ENCODE assay signal across 1 cellular context in the genomic region with DNA sequence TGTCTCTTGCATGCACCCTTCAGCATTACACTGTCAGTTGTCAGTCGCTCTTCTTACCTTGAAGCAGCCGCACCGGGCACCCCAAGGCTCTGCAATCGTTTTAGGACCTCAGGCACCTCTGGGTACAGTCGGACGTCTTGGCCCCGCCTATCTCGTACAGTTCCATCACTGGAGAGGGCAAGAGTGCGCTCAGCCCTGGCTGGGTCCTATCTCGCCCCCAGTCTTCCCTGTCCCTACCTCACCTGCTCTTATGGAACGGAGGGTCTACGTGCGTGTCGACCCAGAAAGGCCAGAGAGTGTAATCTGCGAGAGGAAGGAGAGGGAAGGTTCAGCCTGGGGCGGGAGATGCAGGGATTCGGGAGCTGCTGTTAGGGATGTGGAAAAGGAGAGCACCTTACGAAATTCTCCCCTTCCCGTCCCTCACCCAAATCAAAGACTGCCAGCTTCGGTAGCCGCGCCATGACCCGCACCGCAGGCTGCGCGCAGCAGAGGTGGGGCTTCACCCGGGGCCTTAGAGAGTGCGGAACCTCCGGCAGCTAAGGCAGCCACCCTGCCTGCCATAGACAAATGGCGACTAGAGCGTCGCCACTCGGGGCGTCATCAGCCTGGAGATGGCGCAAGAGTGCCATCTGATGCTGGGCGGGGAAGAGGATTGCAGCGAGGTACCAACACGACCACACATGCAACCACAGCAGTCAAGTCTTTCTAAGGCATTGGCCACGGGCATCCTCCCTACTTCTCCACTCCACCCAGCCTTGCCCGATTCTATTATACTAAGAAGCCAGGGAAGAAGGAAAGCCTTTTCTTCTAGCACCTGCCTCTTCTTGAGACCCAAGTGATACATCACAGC.
TF ChIP-seq lines count a peak whose summit lies in the region.

A gene (minus strand): TSS at position 572 of the 850 bp plus-strand sequence. CDS start 111 bp downstream, at position 461.

TF ChIP-seq in HEK293, 187 proteins besides CTCF, POLR2A, EP300 and RAD21 (continued from another document and continues in another):
- TF ChIP-seq ZNF585B (tag by site-specific recombination; IDR thresholded peaks at IDR 0.05): no peak
- no peak for TF ChIP-seq ZNF514 (tag by site-specific recombination; IDR thresholded peaks at IDR 0.05)
- no peak for TF ChIP-seq ZNF146 (tag by site-specific recombination; IDR thresholded peaks at IDR 0.05)
- peak; percentile 77 for TF ChIP-seq SP7 (tag by site-specific recombination; IDR thresholded peaks at IDR 0.05)
- no peak for TF ChIP-seq ZNF391 (tag by site-specific recombination; IDR thresholded peaks at IDR 0.05; ENCODE audit: borderline replicate concordance, low read depth)
- TF ChIP-seq GFI1B (tag by site-specific recombination; IDR thresholded peaks at IDR 0.05): no peak
- TF ChIP-seq ZNF843 (tag by site-specific recombination; IDR thresholded peaks at IDR 0.05): peak; percentile 25; the same call in 1 of the 2 replicates
- TF ChIP-seq ZBTB20 (tag by site-specific recombination; IDR thresholded peaks at IDR 0.05): peak; percentile 60; the same call in 1 of the 2 replicates
- TF ChIP-seq ZNF184 (tag by site-specific recombination; IDR thresholded peaks at IDR 0.05): 0 out of 2 replicates have a peak, but pooled peaks have one; percentile 8
- TF ChIP-seq SP2 (tag by site-specific recombination; IDR thresholded peaks at IDR 0.05): peak; percentile 64
- peak; percentile 41; the same call in 1 of the 2 replicates for TF ChIP-seq ZNF76 (tag by site-specific recombination; IDR thresholded peaks at IDR 0.05; ENCODE audit: borderline replicate concordance, low read depth)
- TF ChIP-seq, protein P1, sequence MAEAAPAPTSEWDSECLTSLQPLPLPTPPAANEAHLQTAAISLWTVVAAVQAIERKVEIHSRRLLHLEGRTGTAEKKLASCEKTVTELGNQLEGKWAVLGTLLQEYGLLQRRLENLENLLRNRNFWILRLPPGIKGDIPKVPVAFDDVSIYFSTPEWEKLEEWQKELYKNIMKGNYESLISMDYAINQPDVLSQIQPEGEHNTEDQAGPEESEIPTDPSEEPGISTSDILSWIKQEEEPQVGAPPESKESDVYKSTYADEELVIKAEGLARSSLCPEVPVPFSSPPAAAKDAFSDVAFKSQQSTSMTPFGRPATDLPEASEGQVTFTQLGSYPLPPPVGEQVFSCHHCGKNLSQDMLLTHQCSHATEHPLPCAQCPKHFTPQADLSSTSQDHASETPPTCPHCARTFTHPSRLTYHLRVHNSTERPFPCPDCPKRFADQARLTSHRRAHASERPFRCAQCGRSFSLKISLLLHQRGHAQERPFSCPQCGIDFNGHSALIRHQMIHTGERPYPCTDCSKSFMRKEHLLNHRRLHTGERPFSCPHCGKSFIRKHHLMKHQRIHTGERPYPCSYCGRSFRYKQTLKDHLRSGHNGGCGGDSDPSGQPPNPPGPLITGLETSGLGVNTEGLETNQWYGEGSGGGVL (tag by site-specific recombination; IDR thresholded peaks at IDR 0.05): no peak
- TF ChIP-seq, protein P2, sequence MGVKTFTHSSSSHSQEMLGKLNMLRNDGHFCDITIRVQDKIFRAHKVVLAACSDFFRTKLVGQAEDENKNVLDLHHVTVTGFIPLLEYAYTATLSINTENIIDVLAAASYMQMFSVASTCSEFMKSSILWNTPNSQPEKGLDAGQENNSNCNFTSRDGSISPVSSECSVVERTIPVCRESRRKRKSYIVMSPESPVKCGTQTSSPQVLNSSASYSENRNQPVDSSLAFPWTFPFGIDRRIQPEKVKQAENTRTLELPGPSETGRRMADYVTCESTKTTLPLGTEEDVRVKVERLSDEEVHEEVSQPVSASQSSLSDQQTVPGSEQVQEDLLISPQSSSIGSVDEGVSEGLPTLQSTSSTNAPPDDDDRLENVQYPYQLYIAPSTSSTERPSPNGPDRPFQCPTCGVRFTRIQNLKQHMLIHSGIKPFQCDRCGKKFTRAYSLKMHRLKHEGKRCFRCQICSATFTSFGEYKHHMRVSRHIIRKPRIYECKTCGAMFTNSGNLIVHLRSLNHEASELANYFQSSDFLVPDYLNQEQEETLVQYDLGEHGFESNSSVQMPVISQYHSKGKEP (tag by site-specific recombination; IDR thresholded peaks at IDR 0.05): no peak
- TF ChIP-seq GLIS1 (tag by site-specific recombination; IDR thresholded peaks at IDR 0.05): peak; percentile 17; the same call in 1 of the 2 replicates
- peak; percentile 85 for TF ChIP-seq ZBTB21 (tag by site-specific recombination; IDR thresholded peaks at IDR 0.05)
- peak; percentile 56 for TF ChIP-seq KLF16 (tag by site-specific recombination; IDR thresholded peaks at IDR 0.05)
- TF ChIP-seq ZNF24 (tag by site-specific recombination; IDR thresholded peaks at IDR 0.05): no peak; the same call in 1 of the 2 replicates
- no peak for TF ChIP-seq ZNF624 (tag by site-specific recombination; IDR thresholded peaks at IDR 0.05)
- TF ChIP-seq ZBTB1 (tag by site-specific recombination; IDR thresholded peaks at IDR 0.05): peak; percentile 4; the same call in 1 of the 2 replicates
- peak; percentile 76; the same call in 1 of the 2 replicates for TF ChIP-seq ZNF324 (tag by site-specific recombination; IDR thresholded peaks at IDR 0.05)
- TF ChIP-seq, protein P3, sequence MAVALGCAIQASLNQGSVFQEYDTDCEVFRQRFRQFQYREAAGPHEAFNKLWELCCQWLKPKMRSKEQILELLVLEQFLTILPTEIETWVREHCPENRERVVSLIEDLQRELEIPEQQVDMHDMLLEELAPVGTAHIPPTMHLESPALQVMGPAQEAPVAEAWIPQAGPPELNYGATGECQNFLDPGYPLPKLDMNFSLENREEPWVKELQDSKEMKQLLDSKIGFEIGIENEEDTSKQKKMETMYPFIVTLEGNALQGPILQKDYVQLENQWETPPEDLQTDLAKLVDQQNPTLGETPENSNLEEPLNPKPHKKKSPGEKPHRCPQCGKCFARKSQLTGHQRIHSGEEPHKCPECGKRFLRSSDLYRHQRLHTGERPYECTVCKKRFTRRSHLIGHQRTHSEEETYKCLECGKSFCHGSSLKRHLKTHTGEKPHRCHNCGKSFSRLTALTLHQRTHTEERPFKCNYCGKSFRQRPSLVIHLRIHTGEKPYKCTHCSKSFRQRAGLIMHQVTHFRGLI (tag by site-specific recombination; IDR thresholded peaks at IDR 0.05): peak; percentile 68; the same call in 1 of the 2 replicates
- peak; percentile 86 for TF ChIP-seq YY2 (tag by site-specific recombination; IDR thresholded peaks at IDR 0.05)
- TF ChIP-seq ZNF157 (tag by site-specific recombination; IDR thresholded peaks at IDR 0.05): no peak
- TF ChIP-seq KLF1 (tag by site-specific recombination; IDR thresholded peaks at IDR 0.05): peak; percentile 89
- TF ChIP-seq, protein P4, sequence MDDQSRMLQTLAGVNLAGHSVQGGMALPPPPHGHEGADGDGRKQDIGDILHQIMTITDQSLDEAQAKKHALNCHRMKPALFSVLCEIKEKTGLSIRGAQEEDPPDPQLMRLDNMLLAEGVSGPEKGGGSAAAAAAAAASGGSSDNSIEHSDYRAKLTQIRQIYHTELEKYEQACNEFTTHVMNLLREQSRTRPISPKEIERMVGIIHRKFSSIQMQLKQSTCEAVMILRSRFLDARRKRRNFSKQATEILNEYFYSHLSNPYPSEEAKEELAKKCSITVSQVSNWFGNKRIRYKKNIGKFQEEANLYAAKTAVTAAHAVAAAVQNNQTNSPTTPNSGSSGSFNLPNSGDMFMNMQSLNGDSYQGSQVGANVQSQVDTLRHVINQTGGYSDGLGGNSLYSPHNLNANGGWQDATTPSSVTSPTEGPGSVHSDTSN (CRISPR knock-in tag; IDR thresholded peaks at IDR 0.05): peak; percentile 72
- TF ChIP-seq, protein P5, sequence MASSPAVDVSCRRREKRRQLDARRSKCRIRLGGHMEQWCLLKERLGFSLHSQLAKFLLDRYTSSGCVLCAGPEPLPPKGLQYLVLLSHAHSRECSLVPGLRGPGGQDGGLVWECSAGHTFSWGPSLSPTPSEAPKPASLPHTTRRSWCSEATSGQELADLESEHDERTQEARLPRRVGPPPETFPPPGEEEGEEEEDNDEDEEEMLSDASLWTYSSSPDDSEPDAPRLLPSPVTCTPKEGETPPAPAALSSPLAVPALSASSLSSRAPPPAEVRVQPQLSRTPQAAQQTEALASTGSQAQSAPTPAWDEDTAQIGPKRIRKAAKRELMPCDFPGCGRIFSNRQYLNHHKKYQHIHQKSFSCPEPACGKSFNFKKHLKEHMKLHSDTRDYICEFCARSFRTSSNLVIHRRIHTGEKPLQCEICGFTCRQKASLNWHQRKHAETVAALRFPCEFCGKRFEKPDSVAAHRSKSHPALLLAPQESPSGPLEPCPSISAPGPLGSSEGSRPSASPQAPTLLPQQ (tag by site-specific recombination; IDR thresholded peaks at IDR 0.05): peak; percentile 82; the same call in 1 of the 2 replicates
- peak; percentile 59 for TF ChIP-seq ZNF654 (tag by site-specific recombination; IDR thresholded peaks at IDR 0.05; ENCODE audit: low read depth)
- TF ChIP-seq ZNF354C (tag by site-specific recombination; IDR thresholded peaks at IDR 0.05; ENCODE audit: borderline replicate concordance, low read depth): no peak
- no peak for TF ChIP-seq ZNF239 (tag by site-specific recombination; IDR thresholded peaks at IDR 0.05)
- peak; percentile 58; the same call in 1 of the 2 replicates for TF ChIP-seq ZNF394 (tag by site-specific recombination; IDR thresholded peaks at IDR 0.05; ENCODE audit: borderline replicate concordance)
- TF ChIP-seq, protein P6, sequence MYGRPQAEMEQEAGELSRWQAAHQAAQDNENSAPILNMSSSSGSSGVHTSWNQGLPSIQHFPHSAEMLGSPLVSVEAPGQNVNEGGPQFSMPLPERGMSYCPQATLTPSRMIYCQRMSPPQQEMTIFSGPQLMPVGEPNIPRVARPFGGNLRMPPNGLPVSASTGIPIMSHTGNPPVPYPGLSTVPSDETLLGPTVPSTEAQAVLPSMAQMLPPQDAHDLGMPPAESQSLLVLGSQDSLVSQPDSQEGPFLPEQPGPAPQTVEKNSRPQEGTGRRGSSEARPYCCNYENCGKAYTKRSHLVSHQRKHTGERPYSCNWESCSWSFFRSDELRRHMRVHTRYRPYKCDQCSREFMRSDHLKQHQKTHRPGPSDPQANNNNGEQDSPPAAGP (tag by site-specific recombination; IDR thresholded peaks at IDR 0.05): peak; percentile 90
- TF ChIP-seq, protein P7, sequence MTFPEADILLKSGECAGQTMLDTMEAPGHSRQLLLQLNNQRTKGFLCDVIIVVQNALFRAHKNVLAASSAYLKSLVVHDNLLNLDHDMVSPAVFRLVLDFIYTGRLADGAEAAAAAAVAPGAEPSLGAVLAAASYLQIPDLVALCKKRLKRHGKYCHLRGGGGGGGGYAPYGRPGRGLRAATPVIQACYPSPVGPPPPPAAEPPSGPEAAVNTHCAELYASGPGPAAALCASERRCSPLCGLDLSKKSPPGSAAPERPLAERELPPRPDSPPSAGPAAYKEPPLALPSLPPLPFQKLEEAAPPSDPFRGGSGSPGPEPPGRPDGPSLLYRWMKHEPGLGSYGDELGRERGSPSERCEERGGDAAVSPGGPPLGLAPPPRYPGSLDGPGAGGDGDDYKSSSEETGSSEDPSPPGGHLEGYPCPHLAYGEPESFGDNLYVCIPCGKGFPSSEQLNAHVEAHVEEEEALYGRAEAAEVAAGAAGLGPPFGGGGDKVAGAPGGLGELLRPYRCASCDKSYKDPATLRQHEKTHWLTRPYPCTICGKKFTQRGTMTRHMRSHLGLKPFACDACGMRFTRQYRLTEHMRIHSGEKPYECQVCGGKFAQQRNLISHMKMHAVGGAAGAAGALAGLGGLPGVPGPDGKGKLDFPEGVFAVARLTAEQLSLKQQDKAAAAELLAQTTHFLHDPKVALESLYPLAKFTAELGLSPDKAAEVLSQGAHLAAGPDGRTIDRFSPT (tag by site-specific recombination; IDR thresholded peaks at IDR 0.05): no peak; the same call in 1 of the 2 replicates
- TF ChIP-seq WT1 (tag by site-specific recombination; IDR thresholded peaks at IDR 0.05): 0 out of 2 replicates have a peak, but pooled peaks have one; percentile 32
- no peak for TF ChIP-seq ZNF596 (tag by site-specific recombination; IDR thresholded peaks at IDR 0.05)
- peak; percentile 43; the same call in 1 of the 2 replicates for TF ChIP-seq ZBTB8A (tag by site-specific recombination; IDR thresholded peaks at IDR 0.05)
- no peak for TF ChIP-seq ZNF23 (tag by site-specific recombination; IDR thresholded peaks at IDR 0.05; ENCODE audit: borderline replicate concordance)
- TF ChIP-seq, protein P8, sequence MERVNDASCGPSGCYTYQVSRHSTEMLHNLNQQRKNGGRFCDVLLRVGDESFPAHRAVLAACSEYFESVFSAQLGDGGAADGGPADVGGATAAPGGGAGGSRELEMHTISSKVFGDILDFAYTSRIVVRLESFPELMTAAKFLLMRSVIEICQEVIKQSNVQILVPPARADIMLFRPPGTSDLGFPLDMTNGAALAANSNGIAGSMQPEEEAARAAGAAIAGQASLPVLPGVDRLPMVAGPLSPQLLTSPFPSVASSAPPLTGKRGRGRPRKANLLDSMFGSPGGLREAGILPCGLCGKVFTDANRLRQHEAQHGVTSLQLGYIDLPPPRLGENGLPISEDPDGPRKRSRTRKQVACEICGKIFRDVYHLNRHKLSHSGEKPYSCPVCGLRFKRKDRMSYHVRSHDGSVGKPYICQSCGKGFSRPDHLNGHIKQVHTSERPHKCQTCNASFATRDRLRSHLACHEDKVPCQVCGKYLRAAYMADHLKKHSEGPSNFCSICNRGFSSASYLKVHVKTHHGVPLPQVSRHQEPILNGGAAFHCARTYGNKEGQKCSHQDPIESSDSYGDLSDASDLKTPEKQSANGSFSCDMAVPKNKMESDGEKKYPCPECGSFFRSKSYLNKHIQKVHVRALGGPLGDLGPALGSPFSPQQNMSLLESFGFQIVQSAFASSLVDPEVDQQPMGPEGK (tag by site-specific recombination; IDR thresholded peaks at IDR 0.05): peak; percentile 53
- TF ChIP-seq TRIM28 (IDR thresholded peaks at IDR 0.05; ENCODE audit: borderline replicate concordance, low read length): no peak
- TF ChIP-seq GLI2 (tag by site-specific recombination; IDR thresholded peaks at IDR 0.05; ENCODE audit: borderline replicate concordance, low read depth): no peak
- TF ChIP-seq ZNF274 (IDR thresholded peaks at IDR 0.05; ENCODE audit: low read length): no peak
- TF ChIP-seq ZNF274 (tag by site-specific recombination; IDR thresholded peaks at IDR 0.05; ENCODE audit: borderline replicate concordance): no peak
- TF ChIP-seq ZNF302 (tag by site-specific recombination; IDR thresholded peaks at IDR 0.05; ENCODE audit: low read depth): no peak
- 0 out of 2 replicates have a peak, but pooled peaks have one; percentile 55 for TF ChIP-seq KLF7 (tag by site-specific recombination; IDR thresholded peaks at IDR 0.05; ENCODE audit: borderline replicate concordance)
- TF ChIP-seq KLF9 (tag by site-specific recombination; IDR thresholded peaks at IDR 0.05; ENCODE audit: low read depth): peak; percentile 6; the same call in 1 of the 2 replicates
- TF ChIP-seq ZNF777 (tag by site-specific recombination; IDR thresholded peaks at IDR 0.05; ENCODE audit: borderline replicate concordance): no peak
- TF ChIP-seq, protein P9, sequence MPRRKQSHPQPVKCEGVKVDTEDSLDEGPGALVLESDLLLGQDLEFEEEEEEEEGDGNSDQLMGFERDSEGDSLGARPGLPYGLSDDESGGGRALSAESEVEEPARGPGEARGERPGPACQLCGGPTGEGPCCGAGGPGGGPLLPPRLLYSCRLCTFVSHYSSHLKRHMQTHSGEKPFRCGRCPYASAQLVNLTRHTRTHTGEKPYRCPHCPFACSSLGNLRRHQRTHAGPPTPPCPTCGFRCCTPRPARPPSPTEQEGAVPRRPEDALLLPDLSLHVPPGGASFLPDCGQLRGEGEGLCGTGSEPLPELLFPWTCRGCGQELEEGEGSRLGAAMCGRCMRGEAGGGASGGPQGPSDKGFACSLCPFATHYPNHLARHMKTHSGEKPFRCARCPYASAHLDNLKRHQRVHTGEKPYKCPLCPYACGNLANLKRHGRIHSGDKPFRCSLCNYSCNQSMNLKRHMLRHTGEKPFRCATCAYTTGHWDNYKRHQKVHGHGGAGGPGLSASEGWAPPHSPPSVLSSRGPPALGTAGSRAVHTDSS (tag by site-specific recombination; IDR thresholded peaks at IDR 0.05): no peak
- TF ChIP-seq ZNF670 (tag by site-specific recombination; IDR thresholded peaks at IDR 0.05; ENCODE audit: low read depth): no peak
